Comparison of ENCODE assay signal across 20 cellular contexts in the genomic region with DNA sequence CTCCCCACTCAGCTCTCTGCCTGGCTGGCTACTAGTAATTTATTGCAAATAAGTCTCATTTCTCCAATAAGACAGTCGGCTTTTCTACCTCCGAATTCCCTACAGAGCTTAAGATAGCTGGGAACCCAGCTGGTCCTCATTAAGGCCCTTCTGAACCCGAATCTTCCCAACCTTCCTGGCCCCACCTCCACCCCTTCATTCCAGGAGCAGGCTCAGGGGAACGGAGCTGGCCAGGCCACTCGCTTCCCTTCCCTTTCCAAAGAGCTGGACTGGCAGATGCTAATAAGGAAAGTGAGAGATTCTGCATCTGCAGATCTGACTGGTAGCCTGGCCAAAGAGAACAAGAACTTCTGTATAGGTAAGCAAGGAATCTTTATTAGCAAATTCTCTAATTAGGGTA. TPM values are rescaled to one million over a fixed set of nuclear protein-coding genes. Genes with fewer than 3 reads are reported as not detected.
"Had no signal": no experiment of that assay in that cellular context is flagged by ENCODE, and none has a peak within 500 bp of the region (broad histone marks: within the 10 kb centered on the region; RNA-seq: fewer than 3 reads in every experiment).

No MANE protein-coding gene starts in this region.

- H3K4me3 ChIP-seq: dorsolateral prefrontal cortex, esophagus squamous epithelium, gastrocnemius medialis, heart right ventricle, sigmoid colon, skin epidermis, testis, tibial nerve had no signal

- DNase-seq: central memory CD4-positive, alpha-beta T cell; cortex of kidney; dorsolateral prefrontal cortex; effector memory CD4-positive, alpha-beta T cell; esophagus squamous epithelium; gastrocnemius medialis; heart right ventricle; hypothalamus; mesendoderm; naive thymus-derived CD4-positive, alpha-beta T cell; sigmoid colon; stimulated activated CD4-positive, alpha-beta T cell treated with anti-CD3 and anti-CD28 coated beads, Interleukin-2, amount 100 ng/mL, for 24 hours; stimulated activated CD4-positive, alpha-beta T cell treated with anti-CD3 and anti-CD28 coated beads, Interleukin-4, amount 100 ng/mL, for 4 hours; stimulated activated naive B cell treated with anti-CD40 and anti-IgM and Interleukin-4, amounts not matched to agents 10 μg/mL and 1 μg/mL and 100 μg/mL, for 72 hours; stimulated activated naive CD8-positive, alpha-beta T cell treated with anti-CD3 and anti-CD28 coated beads, Interleukin-15, amount 100 ng/mL, for 72 hours; testis had no signal

- H3K4me1 Mint-ChIP-seq: stimulated activated naive CD8-positive, alpha-beta T cell treated with anti-CD3 and anti-CD28 coated beads, Interleukin-15, amount 100 ng/mL, for 72 hours had no signal

- H3K27me3 Mint-ChIP-seq: naive thymus-derived CD4-positive, alpha-beta T cell had no signal

- H3K36me3 Mint-ChIP-seq: naive thymus-derived CD4-positive, alpha-beta T cell; stimulated activated naive B cell treated with anti-CD40 and anti-IgM and Interleukin-4, amounts not matched to agents 10 μg/mL and 1 μg/mL and 100 μg/mL, for 72 hours had no signal

- H3K4me3 Mint-ChIP-seq: naive thymus-derived CD4-positive, alpha-beta T cell; stimulated activated naive B cell treated with anti-CD40 and anti-IgM and Interleukin-4, amounts not matched to agents 10 μg/mL and 1 μg/mL and 100 μg/mL, for 72 hours; stimulated activated naive CD8-positive, alpha-beta T cell treated with anti-CD3 and anti-CD28 coated beads, Interleukin-15, amount 100 ng/mL, for 72 hours had no signal

- H3K27ac Mint-ChIP-seq: naive thymus-derived CD4-positive, alpha-beta T cell; stimulated activated naive B cell treated with anti-CD40 and anti-IgM and Interleukin-4, amounts not matched to agents 10 μg/mL and 1 μg/mL and 100 μg/mL, for 72 hours; stimulated activated naive CD8-positive, alpha-beta T cell treated with anti-CD3 and anti-CD28 coated beads, Interleukin-15, amount 100 ng/mL, for 72 hours had no signal

- H3K9me3 Mint-ChIP-seq: naive thymus-derived CD4-positive, alpha-beta T cell; stimulated activated naive B cell treated with anti-CD40 and anti-IgM and Interleukin-4, amounts not matched to agents 10 μg/mL and 1 μg/mL and 100 μg/mL, for 72 hours; stimulated activated naive CD8-positive, alpha-beta T cell treated with anti-CD3 and anti-CD28 coated beads, Interleukin-15, amount 100 ng/mL, for 72 hours had no signal

- ATAC-seq: gastrocnemius medialis; heart right ventricle; left lobe of liver; naive thymus-derived CD4-positive, alpha-beta T cell; stimulated activated naive B cell treated with anti-CD40 and anti-IgM and Interleukin-4, amounts not matched to agents 10 μg/mL and 1 μg/mL and 100 μg/mL, for 72 hours; stimulated activated naive CD8-positive, alpha-beta T cell treated with anti-CD3 and anti-CD28 coated beads, Interleukin-15, amount 100 ng/mL, for 72 hours had no signal

RNA-seq across cellular contexts. Expression of gene TMPRSS5, which starts 21.6 kb away (rescaled TPM):
- total RNA-seq: mononuclear cell had no signal
